ENCODE assay signal across 17 cellular contexts in the genomic region with DNA sequence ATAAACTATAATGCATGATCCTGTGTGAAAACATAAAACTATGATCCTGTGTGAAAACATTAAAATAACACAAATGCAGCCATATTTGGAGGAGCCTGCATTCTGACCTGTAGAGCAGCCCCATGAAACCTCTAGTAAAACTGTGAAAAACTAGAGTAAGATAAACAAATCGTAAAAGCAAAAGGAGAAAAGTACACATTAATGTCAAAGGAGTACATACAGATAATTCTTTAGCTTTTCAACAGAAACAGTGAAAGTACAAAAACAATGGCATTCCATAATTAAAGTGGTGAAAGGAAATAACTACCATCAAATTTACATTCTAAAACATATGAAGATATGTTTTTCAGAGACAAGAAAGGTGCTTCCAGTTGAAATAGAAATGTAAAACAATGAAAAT.
"Had no signal": no experiment of that assay in that cellular context is flagged by ENCODE, and none has a peak within 500 bp of the region (broad histone marks: within the 10 kb centered on the region; RNA-seq: fewer than 3 reads in every experiment).

No MANE protein-coding gene starts in this region.

- H3K4me3 ChIP-seq: gastrocnemius medialis, heart right ventricle, lung, testis, transverse colon had no signal

- H3K27ac ChIP-seq: gastrocnemius medialis, heart right ventricle, testis, transverse colon had no signal

- H3K36me3 ChIP-seq: gastrocnemius medialis, heart right ventricle, transverse colon had no signal

- DNase-seq: effector memory CD4-positive, alpha-beta T cell; gastrocnemius medialis; heart right ventricle; islet precursor cell; left ventricle myocardium superior; mesenchymal stem cell; midbrain; posterior cingulate gyrus; stimulated activated CD4-positive, alpha-beta T cell treated with anti-CD3 and anti-CD28 coated beads, Interleukin-2, amount 100 ng/mL, for 24 hours; stimulated activated CD4-positive, alpha-beta T cell treated with anti-CD3 and anti-CD28 coated beads, Interleukin-4, amount 100 ng/mL, for 4 hours; stimulated activated naive B cell treated with anti-CD40 and anti-IgM and Interleukin-4, amounts not matched to agents 10 μg/mL and 1 μg/mL and 100 μg/mL, for 72 hours; stimulated activated naive CD8-positive, alpha-beta T cell treated with anti-CD3 and anti-CD28 coated beads, Interleukin-15, amount 100 ng/mL, for 72 hours; testis; transverse colon had no signal

- ATAC-seq: esophagus mucosa; gastrocnemius medialis; heart right ventricle; left ventricle myocardium superior; sciatic nerve; stimulated activated naive B cell treated with anti-CD40 and anti-IgM and Interleukin-4, amounts not matched to agents 10 μg/mL and 1 μg/mL and 100 μg/mL, for 72 hours; stimulated activated naive CD8-positive, alpha-beta T cell treated with anti-CD3 and anti-CD28 coated beads, Interleukin-15, amount 100 ng/mL, for 72 hours had no signal

- H3K4me1 ChIP-seq: gastrocnemius medialis, heart right ventricle, testis, transverse colon had no signal

- H3K9me3 ChIP-seq: gastrocnemius medialis, testis had no signal

- H3K27me3 ChIP-seq: gastrocnemius medialis, heart right ventricle, testis, transverse colon had no signal
